ENCODE assay signal across 19 cellular contexts in the genomic region with DNA sequence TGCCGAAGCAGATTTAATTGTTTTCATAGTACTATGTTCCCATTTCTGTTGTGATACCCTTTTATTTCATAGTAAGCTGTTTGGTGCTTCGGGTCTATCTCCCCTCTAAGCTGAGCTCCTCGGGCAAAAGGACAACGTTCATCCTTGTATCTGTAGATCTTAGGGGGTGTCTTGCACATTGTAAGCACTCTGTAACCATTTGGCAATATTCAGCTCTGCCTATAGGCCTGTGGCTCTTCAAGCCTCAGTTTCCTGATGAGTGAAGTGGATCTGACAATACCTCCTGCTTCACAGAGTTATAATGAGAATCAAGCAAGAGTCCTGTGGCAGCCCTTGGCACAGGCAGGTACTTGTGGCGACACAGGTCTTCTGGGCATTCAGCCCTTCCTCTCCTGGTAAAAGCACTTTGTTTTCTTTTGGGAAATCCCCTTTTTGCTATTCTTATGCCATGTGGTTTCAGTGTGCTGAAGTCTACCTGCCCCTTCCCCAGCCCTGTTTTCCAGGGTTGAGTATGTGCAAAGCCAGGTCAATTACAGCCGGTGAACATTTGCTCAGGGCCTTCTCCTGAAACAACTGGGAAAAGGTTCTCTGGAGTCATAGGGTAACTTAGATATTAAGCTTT. TPM values are rescaled to one million over a fixed set of nuclear protein-coding genes. Genes with fewer than 3 reads are reported as not detected.
DNase-seq lines count a peak whose midpoint lies in the region; ATAC-seq and TF ChIP-seq lines count a peak whose summit lies in the region.
"Had no signal": no experiment of that assay in that cellular context is flagged by ENCODE, and none has a peak within 500 bp of the region (broad histone marks: within the 10 kb centered on the region; RNA-seq: fewer than 3 reads in every experiment).

No MANE protein-coding gene starts in this region.

- H3K36me3 Mint-ChIP-seq in T-helper 17 cell (ENCODE audit: low read depth) = no peaks in the 10 kb centered on the region
- H3K36me3 Mint-ChIP-seq: T-cell had no signal

- no peaks in the 10 kb centered on the region for H3K36me3 ChIP-seq in OCI-LY7 (ENCODE audit: insufficient read depth, low read length)

- ATAC-seq in GM18502 (IDR thresholded peaks at IDR 0.05; ENCODE audit: poor library complexity, unreplicated experiment) (peak; percentile 83), GM19468 (IDR thresholded peaks at IDR 0.05; ENCODE audit: extremely low read depth, unreplicated experiment) (peak; percentile 71), HG02981 (IDR thresholded peaks at IDR 0.05; ENCODE audit: unreplicated experiment) (peak; percentile 47), T-helper 17 cell (peak; percentile 49)
- ATAC-seq: left cardiac atrium, sciatic nerve had no signal

- CTCF ChIA-PET in OCI-LY7 (lab: Charles Lee; ENCODE audit: unreplicated experiment) = no interaction called here

- no peak overlapping the region for H3K4me2 ChIP-seq in OCI-LY7 (ENCODE audit: low read length)

- DNase-seq in T-helper 17 cell (no peak), OCI-LY7 (ENCODE audit: low spot score) (no peak), SHP77 treated with DMSO at 0.1 percent for 48 hours (lab: John Stamatoyannopoulos, UW) (no peak), RKO (ENCODE audit: low spot score) (no peak), NCI-H2227 treated with DMSO at 0.1 percent for 48 hours (lab: John Stamatoyannopoulos, UW) (no peak)
- DNase-seq: activated CD4-positive, alpha-beta T cell treated with anti-CD3 and anti-CD28 coated beads, Interleukin-2, amount 10 ng/mL, durations not matched to agents 24 days and 14 days; activated effector memory CD4-positive, alpha-beta T cell treated with Interleukin-2 at 50 U/mL for 16 hours; caudate nucleus; DND-41; head of caudate nucleus; left cardiac atrium; T-cell had no signal

- no peaks in the 10 kb centered on the region for H4K20me1 ChIP-seq in OCI-LY7 (ENCODE audit: insufficient read depth, low read length)

- no peaks in the 10 kb centered on the region for H3K9me2 ChIP-seq in OCI-LY7 (ENCODE audit: insufficient read depth, low read length)

- no peaks in the 10 kb centered on the region for H3K9me3 ChIP-seq in T-helper 17 cell (ENCODE audit: control insufficient read depth, low read length, poor library complexity, severe bottlenecking)
- H3K9me3 ChIP-seq in OCI-LY7 (ENCODE audit: low read length) = no peaks in the 10 kb centered on the region

- no peak overlapping the region for H3K4me3 ChIP-seq in OCI-LY7 (ENCODE audit: low read depth, low read length, poor library complexity, severe bottlenecking)
- H3K4me3 ChIP-seq: GM23248 had no signal

- no peak overlapping the region for H3K27ac Mint-ChIP-seq in T-helper 17 cell
- H3K27ac Mint-ChIP-seq: activated CD4-positive, alpha-beta T cell treated with anti-CD3 and anti-CD28 coated beads, Interleukin-2, amount 10 ng/mL, durations not matched to agents 24 days and 14 days; nephron; T-cell had no signal

- H3K79me2 ChIP-seq in OCI-LY7 (ENCODE audit: insufficient read depth, low read depth, low read length) = no peaks in the 10 kb centered on the region

- H2AFZ ChIP-seq in OCI-LY7 (ENCODE audit: low read length) = no peak overlapping the region
- H2AFZ ChIP-seq: GM23248 had no signal

- no peak for TF ChIP-seq CTCF in OCI-LY7 (conservative IDR thresholded peaks at IDR 0.05; ENCODE audit: low read length)

- no peak overlapping the region for H3K27ac ChIP-seq in OCI-LY7 (ENCODE audit: low read depth, low read length, poor library complexity, severe bottlenecking)
- H3K27ac ChIP-seq: HL-60 had no signal

- H3K4me1 Mint-ChIP-seq in T-helper 17 cell = peaks cover 2% of the 10 kb centered on the region
- H3K4me1 Mint-ChIP-seq: nephron had no signal

- peaks cover 16% of the 10 kb centered on the region for H3K27me3 Mint-ChIP-seq in T-helper 17 cell

- intact Hi-C loops in OCI-LY7 (cut with micrococcal nuclease; ENCODE audit: unreplicated experiment) = no loop called here

- H3K4me3 Mint-ChIP-seq in T-helper 17 cell = no peak overlapping the region
- H3K4me3 Mint-ChIP-seq: activated CD4-positive, alpha-beta T cell treated with anti-CD3 and anti-CD28 coated beads, Interleukin-2, amount 10 ng/mL, durations not matched to agents 24 days and 14 days; nephron; T-cell had no signal

- POLR2A ChIA-PET in OCI-LY7 (lab: Charles Lee) = no interaction called here

- H3K4me1 ChIP-seq in OCI-LY7 (ENCODE audit: insufficient read depth, low read length, poor library complexity, severe bottlenecking) = peaks cover 4% of the 10 kb centered on the region

- no TSS peak for BruUV-seq in OCI-LY7 (replicated peaks; lab: Mats Ljungman, UMichigan)

RNA-seq across cellular contexts. Expression of a gene that starts 8.5 kb away (rescaled TPM):
- total RNA-seq in T-helper 17 cell (1 to 10 TPM; 1.4 to 1.7 TPM), OCI-LY7 (2022) (66.3 and 78.0 TPM in 2 replicates)
- total RNA-seq in OCI-LY7 (2014; rRNA removed; shearing (Covaris generic)) = 60.3 and 67.7 TPM in 2 replicates

Comparison
In these comparisons a context has a peak if more than half of its experiments do, and no peak if none do; other contexts are left out.
1. RNA of a gene that starts 8.5 kb away (total RNA-seq): 60.3 to 78.0 TPM in OCI-LY7; 1.4 to 1.7 TPM in T-helper 17 cell; every median in the first group is over 10 times any median in the second.
2. Peak in every context shown above with its lines, with median percentiles within 50 percentile points of each other: ATAC-seq.